1 cellular context compared by ENCODE assay signal in the genomic region with DNA sequence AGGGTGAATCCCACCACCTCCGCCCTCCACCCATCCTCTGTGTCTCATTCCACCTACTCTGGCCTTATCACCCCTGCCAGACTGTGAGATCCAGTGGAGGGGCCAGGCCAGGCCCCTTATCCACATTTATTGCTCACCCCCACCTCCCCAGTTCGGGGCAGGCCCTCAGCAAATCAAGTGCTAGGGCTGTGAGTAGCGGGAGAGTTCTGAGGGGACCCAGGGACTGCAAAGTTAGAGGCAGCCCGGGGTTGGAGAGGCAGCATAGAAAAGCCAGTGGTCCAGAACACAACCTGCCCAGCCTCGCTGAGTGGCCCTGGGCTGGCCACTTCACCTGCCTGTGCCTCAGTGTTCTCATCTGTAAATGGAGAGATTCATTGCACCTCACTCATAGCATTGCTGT.
TF ChIP-seq lines count a peak whose summit lies in the region.

No MANE protein-coding gene starts in this region.

TF ChIP-seq in SK-N-SH treated with all-trans-retinoic acid at 6 μM for 48 hours, 23 proteins besides CTCF, POLR2A, EP300 and RAD21 (continued from another document):
- TF ChIP-seq, protein P1, sequence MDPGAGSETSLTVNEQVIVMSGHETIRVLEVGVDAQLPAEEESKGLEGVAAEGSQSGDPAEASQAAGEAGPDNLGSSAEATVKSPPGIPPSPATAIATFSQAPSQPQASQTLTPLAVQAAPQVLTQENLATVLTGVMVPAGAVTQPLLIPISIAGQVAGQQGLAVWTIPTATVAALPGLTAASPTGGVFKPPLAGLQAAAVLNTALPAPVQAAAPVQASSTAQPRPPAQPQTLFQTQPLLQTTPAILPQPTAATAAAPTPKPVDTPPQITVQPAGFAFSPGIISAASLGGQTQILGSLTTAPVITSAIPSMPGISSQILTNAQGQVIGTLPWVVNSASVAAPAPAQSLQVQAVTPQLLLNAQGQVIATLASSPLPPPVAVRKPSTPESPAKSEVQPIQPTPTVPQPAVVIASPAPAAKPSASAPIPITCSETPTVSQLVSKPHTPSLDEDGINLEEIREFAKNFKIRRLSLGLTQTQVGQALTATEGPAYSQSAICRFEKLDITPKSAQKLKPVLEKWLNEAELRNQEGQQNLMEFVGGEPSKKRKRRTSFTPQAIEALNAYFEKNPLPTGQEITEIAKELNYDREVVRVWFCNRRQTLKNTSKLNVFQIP (CRISPR knock-in tag; IDR thresholded peaks at IDR 0.05; ENCODE audit: borderline replicate concordance, low read depth) = no peak
- TF ChIP-seq ISL1 (CRISPR knock-in tag; IDR thresholded peaks at IDR 0.05) (no peak), BACH2 (CRISPR knock-in tag; IDR thresholded peaks at IDR 0.05; ENCODE audit: borderline replicate concordance) (no peak)
